In the genomic region with DNA sequence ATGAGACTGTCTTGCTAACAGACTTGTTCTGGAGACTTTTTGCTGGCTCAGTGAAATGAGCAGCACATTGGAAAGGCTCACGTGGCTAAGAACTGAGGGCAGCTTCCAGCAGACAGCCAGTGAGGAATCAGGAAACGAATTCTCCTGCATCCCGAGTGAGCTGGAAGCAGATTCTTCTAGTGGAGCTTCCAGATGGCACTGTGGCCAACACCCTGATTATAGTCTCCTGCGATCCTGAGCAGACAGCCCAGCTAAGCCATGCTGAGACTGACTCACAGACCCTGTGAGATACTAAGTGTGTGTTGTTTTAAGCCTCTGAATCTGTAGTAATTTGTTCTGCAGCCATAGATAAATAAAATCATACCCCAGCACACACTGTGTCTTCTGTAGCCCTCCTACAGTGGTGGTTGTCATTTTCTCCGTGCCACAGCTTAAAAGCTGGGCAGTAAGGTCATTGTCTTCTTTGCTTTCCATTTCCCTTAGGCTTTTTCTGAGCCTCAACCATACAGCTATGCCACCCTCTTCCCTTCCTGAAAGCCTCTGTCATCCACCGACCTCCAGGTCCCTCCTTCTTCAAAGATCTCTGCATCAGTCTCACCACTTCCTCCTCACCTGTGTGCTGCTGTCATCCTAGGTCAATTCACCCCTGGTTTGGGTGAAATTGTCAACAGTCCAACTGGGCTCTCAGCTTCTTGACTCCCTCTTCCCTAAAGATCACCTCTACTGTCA, we compare ENCODE assay signal across 19 cellular contexts. TPM values are rescaled to one million over a fixed set of nuclear protein-coding genes. Genes with fewer than 3 reads are reported as not detected.
DNase-seq lines count a peak whose midpoint lies in the region; ATAC-seq, FAIRE-seq and TF ChIP-seq lines count a peak whose summit lies in the region.
"Had no signal": no experiment of that assay in that cellular context is flagged by ENCODE, and none has a peak within 500 bp of the region (broad histone marks: within the 10 kb centered on the region; RNA-seq: fewer than 3 reads in every experiment).

No MANE protein-coding gene starts in this region.

- DNase-seq in AG10803 (ENCODE audit: low read depth) (peak; percentile 75), RWPE2 (ENCODE audit: low spot score) (no peak), dedifferentiated amniotic fluid mesenchymal stem cell (ENCODE audit: extremely low spot score) (peak; percentile 30), occipital lobe (lab: John Stamatoyannopoulos, UW) (peak; percentile 16), GM19239 (ENCODE audit: insufficient read length, low spot score) (no peak), islet precursor cell (no peak), 8988T (no peak)
- DNase-seq: activated naive CD4-positive, alpha-beta T cell treated with anti-CD3 and anti-CD28 coated beads for 36 hours; DMS79 treated with DMSO at 0.1 percent for 48 hours; GOT3; immature natural killer cell; midbrain; NCI-H1694 treated with DMSO at 0.1 percent for 48 hours; NCI-H774; SHP77 treated with DMSO at 0.1 percent for 48 hours had no signal

- peaks cover 4% of the 10 kb centered on the region for H3K27me3 ChIP-seq in RWPE2 (ENCODE audit: insufficient read depth, poor library complexity, severe bottlenecking)
- H3K27me3 ChIP-seq: BLaER1, tibial nerve had no signal

- peak; percentile 59 for ATAC-seq in RWPE2 (ENCODE audit: low read depth)
- no peak for ATAC-seq in GM18909 (IDR thresholded peaks at IDR 0.05; ENCODE audit: poor library complexity, unreplicated experiment)

- H3K4me3 ChIP-seq in AG10803 (ENCODE audit: low read length) = no peak overlapping the region
- H3K4me3 ChIP-seq in RWPE2 (ENCODE audit: severe bottlenecking) = no peak overlapping the region
- H3K4me3 ChIP-seq: BLaER1, tibial nerve had no signal

- FAIRE-seq in GM19239 (lab: Jason Lieb, UNC) = no peak
- FAIRE-seq: colon had no signal

- peaks cover 4% of the 10 kb centered on the region for H3K4me1 ChIP-seq in RWPE2 (ENCODE audit: insufficient read depth, poor library complexity, severe bottlenecking)
- H3K4me1 ChIP-seq: tibial nerve had no signal

- TF ChIP-seq CTCF in AG10803 (conservative IDR thresholded peaks at IDR 0.05; ENCODE audit: low read length) (no peak), RWPE2 (IDR thresholded peaks at IDR 0.05; ENCODE audit: poor library complexity, severe bottlenecking) (no peak)

- peaks cover 4% of the 10 kb centered on the region for H3K9me3 ChIP-seq in RWPE2 (ENCODE audit: severe bottlenecking)

- H3K27ac ChIP-seq in RWPE2 (ENCODE audit: poor library complexity, severe bottlenecking) = no peak overlapping the region
- H3K27ac ChIP-seq: BLaER1, tibial nerve had no signal

- H3K36me3 ChIP-seq in RWPE2 (ENCODE audit: low read depth) = no peaks in the 10 kb centered on the region
- H3K36me3 ChIP-seq: BLaER1, tibial nerve had no signal

RNA-seq across cellular contexts. Expression of gene TSPAN9, which starts 15.9 kb away (rescaled TPM):
- total RNA-seq in occipital lobe = 8.4 TPM

Comparison
In these comparisons a context has a peak if more than half of its experiments do, and no peak if none do; other contexts are left out.
1. DNase-seq: peak in AG10803 (single experiment), dedifferentiated amniotic fluid mesenchymal stem cell (single experiment) and occipital lobe (single experiment); none in RWPE2 (single experiment), GM19239 (single experiment), islet precursor cell (single experiment) and 8988T (single experiment).